9 cellular contexts compared by ENCODE assay signal in genomic region chr7:127629268-127629854, GRCh38. TPM values are rescaled to one million over a fixed set of nuclear protein-coding genes. Genes with fewer than 3 reads are reported as not detected.
A peak's percentile ranks its signal among the peaks of the same experiment; 100 is the strongest.
DNase-seq lines count a peak whose midpoint lies in the region; ATAC-seq and TF ChIP-seq lines count a peak whose summit lies in the region.
"Had no signal": no experiment of that assay in that cellular context is flagged by ENCODE, and none has a peak within 500 bp of the region (broad histone marks: within the 10 kb centered on the region; RNA-seq: fewer than 3 reads in every experiment).

No MANE protein-coding gene starts in this region.

- H3K4me1 Mint-ChIP-seq in activated T-cell treated with anti-CD3 and anti-CD28 coated beads, Interleukin-2, amount 50 U/mL, for 4 hours (ENCODE audit: low read depth) = no peaks in the 10 kb centered on the region

- H3K36me3 Mint-ChIP-seq in activated T-cell treated with anti-CD3 and anti-CD28 coated beads, Interleukin-2, amount 50 U/mL, for 4 hours (ENCODE audit: insufficient read depth) = no peaks in the 10 kb centered on the region

- H3K9me3 ChIP-seq in MM.1S (replicated peaks; ENCODE audit: insufficient read depth, low read length) (no peaks in the 10 kb centered on the region), left lung (no peaks in the 10 kb centered on the region)

- no peak overlapping the region for H3K4me3 Mint-ChIP-seq in activated T-cell treated with anti-CD3 and anti-CD28 coated beads, Interleukin-2, amount 50 U/mL, for 4 hours

- intact Hi-C loops in left lung (cut with DNase I) = no loop called here

- no peak overlapping the region for H3K27ac ChIP-seq in MM.1S (ENCODE audit: low read length)
- H3K27ac ChIP-seq in left lung = no peak overlapping the region
- H3K27ac ChIP-seq: SJCRH30 had no signal

- H2AFZ ChIP-seq in MM.1S (ENCODE audit: low read length) = no peak overlapping the region

- H3K9me2 ChIP-seq in MM.1S (replicated peaks; ENCODE audit: insufficient read depth, low read length) = no peaks in the 10 kb centered on the region

- H3K4me1 ChIP-seq in MM.1S (ENCODE audit: low read length) (no peaks in the 10 kb centered on the region), left lung (peaks cover 0 to 2% of the 10 kb centered on the region in 2 donors)
- H3K4me1 ChIP-seq: SJCRH30 had no signal

- peak; percentile 60 for ATAC-seq in GM19452 (IDR thresholded peaks at IDR 0.05; ENCODE audit: unreplicated experiment)
- ATAC-seq in activated T-cell treated with anti-CD3 and anti-CD28 coated beads, Interleukin-2, amount 50 U/mL, for 4 hours = no peak
- ATAC-seq in left lung = peak; percentile 65
- ATAC-seq in GM18520 (IDR thresholded peaks at IDR 0.05; ENCODE audit: unreplicated experiment) = no peak

- H3K27me3 ChIP-seq in MM.1S (replicated peaks; ENCODE audit: insufficient read depth, low read length) (no peaks in the 10 kb centered on the region), left lung (peaks cover 0 to 10% of the 10 kb centered on the region in 2 donors)
- H3K27me3 ChIP-seq: SJCRH30 had no signal

- DNase-seq in DMS53 treated with DMSO at 0.1 percent for 48 hours (lab: John Stamatoyannopoulos, UW; ENCODE audit: unreplicated experiment) = peak; percentile 67
- peak; percentile 38 for DNase-seq in MM.1S
- DNase-seq in activated T-cell treated with anti-CD3 and anti-CD28 coated beads, Interleukin-2, amount 50 U/mL, for 4 hours = peak; percentile 29
- no peak for DNase-seq in left lung
- no peak for DNase-seq in A172 (ENCODE audit: low spot score)
- no peak for DNase-seq in pons (ENCODE audit: low spot score)

- no peaks in the 10 kb centered on the region for H3K9me3 Mint-ChIP-seq in activated T-cell treated with anti-CD3 and anti-CD28 coated beads, Interleukin-2, amount 50 U/mL, for 4 hours

- H3K79me2 ChIP-seq in MM.1S (ENCODE audit: low read length) = no peaks in the 10 kb centered on the region

- H3F3A ChIP-seq in MM.1S (ENCODE audit: insufficient read depth, low read length) = no peaks in the 10 kb centered on the region

- TF ChIP-seq CTCF in MM.1S (IDR thresholded peaks at IDR 0.05; ENCODE audit: low read length) (peak; percentile 55), left lung (IDR thresholded peaks at IDR 0.05) (peak in 1 of 2 donors; percentile 11)

- H3K9ac ChIP-seq in MM.1S (ENCODE audit: low read length) = no peak overlapping the region

- H3K27me3 Mint-ChIP-seq in activated T-cell treated with anti-CD3 and anti-CD28 coated beads, Interleukin-2, amount 50 U/mL, for 4 hours (ENCODE audit: low read depth) = peaks cover 28% of the 10 kb centered on the region

- H3K36me3 ChIP-seq in MM.1S (replicated peaks; ENCODE audit: insufficient read depth, low read length) (no peaks in the 10 kb centered on the region), left lung (no peaks in the 10 kb centered on the region)
- H3K36me3 ChIP-seq: SJCRH30 had no signal

- no peaks in the 10 kb centered on the region for H4K20me1 ChIP-seq in MM.1S (ENCODE audit: insufficient read depth, low read length)

- H3K4me3 ChIP-seq in MM.1S (ENCODE audit: low read length) (no peak overlapping the region), left lung (no peak overlapping the region)
- H3K4me3 ChIP-seq: SJCRH30 had no signal

- no peak overlapping the region for H3K4me2 ChIP-seq in MM.1S (ENCODE audit: low read depth, low read length)

RNA-seq across cellular contexts. Expression of gene PAX4, which starts 11.4 kb away (rescaled TPM):
- not detected for total RNA-seq in activated T-cell treated with anti-CD3 and anti-CD28 coated beads, Interleukin-2, amount 50 U/mL, for 4 hours
- total RNA-seq in left lung = not detected
- not detected in 2 replicates for total RNA-seq in A172 (2014; rRNA removed; shearing (Covaris generic))
- total RNA-seq: SJCRH30 had no signal

RNA-seq across cellular contexts. Expression of gene SND1, which starts 22.6 kb away (rescaled TPM):
- 100 to 1,000 TPM; 260 to 267 (median 267) TPM for total RNA-seq in activated T-cell treated with anti-CD3 and anti-CD28 coated beads, Interleukin-2, amount 50 U/mL, for 4 hours
- total RNA-seq in left lung = 100 to 1,000 TPM; 167 to 229 TPM
- total RNA-seq in A172 (2014; rRNA removed; shearing (Covaris generic)) = 108 and 111 TPM in 2 replicates

RNA-seq across cellular contexts. Expression of gene FSCN3, which starts 35.8 kb away (rescaled TPM):
- total RNA-seq in activated T-cell treated with anti-CD3 and anti-CD28 coated beads, Interleukin-2, amount 50 U/mL, for 4 hours = 1 to 10 TPM; 1.2 to 2.2 (median 1.7) TPM
- under 1 TPM in 1 of 2 donors, not detected in 1; 0.81 TPM for total RNA-seq in left lung
- 1.2 and 2.0 TPM in 2 replicates for total RNA-seq in A172 (2014; rRNA removed; shearing (Covaris generic))

RNA-seq across cellular contexts. Expression of gene ARF5, which starts 41.1 kb away (rescaled TPM):
- 100 to 1,000 TPM in 2 of 3 donors, 10 to 100 TPM in 1; 94.0 to 116 (median 104) TPM for total RNA-seq in activated T-cell treated with anti-CD3 and anti-CD28 coated beads, Interleukin-2, amount 50 U/mL, for 4 hours
- total RNA-seq in left lung = 100 to 1,000 TPM; 101 to 121 TPM
- 183 and 245 TPM in 2 replicates for total RNA-seq in A172 (2014; rRNA removed; shearing (Covaris generic))

RNA-seq across cellular contexts. Expression of gene GCC1, which starts 44.0 kb away (rescaled TPM):
- total RNA-seq in activated T-cell treated with anti-CD3 and anti-CD28 coated beads, Interleukin-2, amount 50 U/mL, for 4 hours = 10 to 100 TPM; 16.2 to 19.1 (median 18.5) TPM
- 10 to 100 TPM; 15.1 to 16.9 TPM for total RNA-seq in left lung
- 16.8 and 19.8 TPM in 2 replicates for total RNA-seq in A172 (2014; rRNA removed; shearing (Covaris generic))

Comparison
In these comparisons a context has a peak if more than half of its experiments do, and no peak if none do; other contexts are left out.
1. DNase-seq: peak in DMS53 treated with DMSO at 0.1 percent for 48 hours (single experiment), MM.1S (single experiment) and activated T-cell treated with anti-CD3 and anti-CD28 coated beads, Interleukin-2, amount 50 U/mL, for 4 hours (single experiment); none in left lung (0 of 2), A172 (single experiment) and pons (single experiment).
2. ATAC-seq: peak in GM19452 (single experiment) and left lung (single experiment); none in activated T-cell treated with anti-CD3 and anti-CD28 coated beads, Interleukin-2, amount 50 U/mL, for 4 hours (0 of 2) and GM18520 (single experiment).